28 cellular contexts compared by ENCODE assay signal in the genomic region with DNA sequence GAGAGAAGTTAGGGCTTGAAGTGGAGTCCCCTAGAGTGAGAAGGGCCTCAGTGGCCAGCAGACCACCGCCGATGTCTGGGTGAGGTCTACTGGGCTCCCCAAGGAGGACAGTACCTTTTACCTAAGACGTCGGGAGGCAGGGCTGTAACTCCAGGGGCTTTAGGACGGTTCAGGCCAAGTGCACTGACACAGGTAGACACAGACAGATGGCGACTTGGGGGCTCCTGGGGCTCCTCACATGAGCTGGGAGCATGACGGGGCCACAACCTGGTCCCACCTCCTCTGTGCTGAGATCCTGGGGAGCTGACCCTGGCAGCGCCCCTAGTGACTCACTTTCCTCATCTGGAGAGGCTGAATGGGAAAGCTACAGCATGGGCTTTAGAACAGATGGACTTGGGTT.
"Had no signal": no experiment of that assay in that cellular context is flagged by ENCODE, and none has a peak within 500 bp of the region (broad histone marks: within the 10 kb centered on the region; RNA-seq: fewer than 3 reads in every experiment).

No MANE protein-coding gene starts in this region.

- H2AFZ ChIP-seq: parathyroid adenoma had no signal

- H3K36me3 ChIP-seq: colonic mucosa, gastrocnemius medialis, prostate gland, right atrium auricular region, stomach, tibial nerve, upper lobe of left lung, uterus had no signal

- H3K4me3 Mint-ChIP-seq: dendritic cell treated with granulocyte-macrophage colony-stimulating factor and Interleukin-4, amounts not matched to agents 40 ng/mL and 50 ng/mL, for 4 days; endodermal cell; memory B cell; natural killer cell treated with Interleukin-12 subunit alpha and Interleukin-12 subunit beta and Interleukin-15 and Interleukin-18, amount 100 ng/mL, for 72 hours; neural crest cell had no signal

- H3K27me3 ChIP-seq: colonic mucosa, gastrocnemius medialis, right atrium auricular region, stomach, testis, tibial nerve, upper lobe of left lung, uterus had no signal

- H3K4me3 ChIP-seq: colonic mucosa, gastrocnemius medialis, lung, prostate gland, right atrium auricular region, stomach, testis, tibial nerve, upper lobe of left lung, uterus had no signal

- H3K4me1 ChIP-seq: testis, uterus had no signal

- H3K36me3 Mint-ChIP-seq: memory B cell; natural killer cell treated with Interleukin-12 subunit alpha and Interleukin-12 subunit beta and Interleukin-15 and Interleukin-18, amount 100 ng/mL, for 72 hours had no signal

- H3K9ac ChIP-seq: parathyroid adenoma had no signal

- ATAC-seq: esophagus mucosa; gastrocnemius medialis; left lobe of liver; natural killer cell treated with Interleukin-12 subunit alpha and Interleukin-12 subunit beta and Interleukin-15 and Interleukin-18, amount 100 ng/mL, for 72 hours had no signal

- H3K27me3 Mint-ChIP-seq: dendritic cell treated with granulocyte-macrophage colony-stimulating factor and Interleukin-4, amounts not matched to agents 40 ng/mL and 50 ng/mL, for 4 days; memory B cell; natural killer cell treated with Interleukin-12 subunit alpha and Interleukin-12 subunit beta and Interleukin-15 and Interleukin-18, amount 100 ng/mL, for 72 hours had no signal

- H3K9me3 Mint-ChIP-seq: dendritic cell treated with granulocyte-macrophage colony-stimulating factor and Interleukin-4, amounts not matched to agents 40 ng/mL and 50 ng/mL, for 4 days; endodermal cell; memory B cell; natural killer cell treated with Interleukin-12 subunit alpha and Interleukin-12 subunit beta and Interleukin-15 and Interleukin-18, amount 100 ng/mL, for 72 hours; neural crest cell had no signal

- FAIRE-seq: kidney, small intestine had no signal

- H3K79me2 ChIP-seq: parathyroid adenoma had no signal

- H3K27ac Mint-ChIP-seq: dendritic cell treated with granulocyte-macrophage colony-stimulating factor and Interleukin-4, amounts not matched to agents 40 ng/mL and 50 ng/mL, for 4 days; endodermal cell; memory B cell; natural killer cell treated with Interleukin-12 subunit alpha and Interleukin-12 subunit beta and Interleukin-15 and Interleukin-18, amount 100 ng/mL, for 72 hours had no signal

- DNase-seq: colonic mucosa; effector CD8-positive, alpha-beta T cell; endodermal cell; foreskin fibroblast; gastrocnemius medialis; head of caudate nucleus; kidney; stimulated activated CD4-positive, alpha-beta T cell treated with anti-CD3 and anti-CD28 coated beads, Interleukin-15, amount 100 ng/mL, for 24 hours; stimulated activated CD4-positive, alpha-beta T cell treated with anti-CD3 and anti-CD28 coated beads, Interleukin-2, amount 100 ng/mL, for 48 hours; stimulated activated CD8-positive, alpha-beta memory T cell treated with anti-CD3 and anti-CD28 coated beads, Interleukin-4, amount 100 ng/mL, for 48 hours; stimulated activated naive CD4-positive, alpha-beta T cell treated with Interleukin-2 at 50 U/mL for 16 hours; stomach; testis; upper lobe of left lung; uterus had no signal

- H3K9me3 ChIP-seq: colonic mucosa, gastrocnemius medialis, prostate gland, right atrium auricular region, stomach, testis, tibial nerve, upper lobe of left lung, uterus had no signal

- H3K27ac ChIP-seq: colonic mucosa, epithelial cell of prostate, gastrocnemius medialis, parathyroid adenoma, prostate gland, right atrium auricular region, stomach, testis, tibial nerve, upper lobe of left lung had no signal
